In genomic region chr5:174764309-174764708, GRCh38 we compare ENCODE assay signal across 31 cellular contexts. TPM values are rescaled to one million over a fixed set of nuclear protein-coding genes. Genes with fewer than 3 reads are reported as not detected.
"Had no signal": no experiment of that assay in that cellular context is flagged by ENCODE, and none has a peak within 500 bp of the region (broad histone marks: within the 10 kb centered on the region; RNA-seq: fewer than 3 reads in every experiment).

No MANE protein-coding gene starts in this region.

- H3K27ac ChIP-seq: ascending aorta, breast epithelium, cardiac muscle cell, colonic mucosa, epithelial cell of prostate, foreskin keratinocyte, gastrocnemius medialis, heart left ventricle had no signal

- H3K27me3 ChIP-seq: ascending aorta, breast epithelium, cardiac muscle cell, colonic mucosa, foreskin keratinocyte had no signal

- H3K4me1 ChIP-seq: ascending aorta, breast epithelium, colonic mucosa, foreskin keratinocyte, gastrocnemius medialis, heart left ventricle had no signal

- H3K4me3 ChIP-seq: ascending aorta, breast epithelium, cardiac muscle cell, colonic mucosa, gastrocnemius medialis, heart left ventricle had no signal

- DNase-seq: activated CD4-positive, alpha-beta memory T cell treated with anti-CD3 and anti-CD28 coated beads, Interleukin-2, amount 10 ng/mL, durations not matched to agents 7 days and 5 days; activated CD4-positive, alpha-beta T cell treated with anti-CD3 and anti-CD28 coated beads for 36 hours; activated CD4-positive, alpha-beta T cell treated with anti-CD3 and anti-CD28 coated beads, Interleukin-2, amount 10 ng/mL, durations not matched to agents 24 days and 14 days; activated CD4-positive, alpha-beta T cell treated with anti-CD3 and anti-CD28 coated beads, Interleukin-2, amount 50 U/mL, for 4 hours; activated CD4-positive, CD25-positive, alpha-beta regulatory T cell; activated CD4-positive, CD25-positive, alpha-beta regulatory T cell treated with anti-CD3 and anti-CD28 coated beads, Interleukin-2, amount 50 U/mL, for 72 hours; activated CD8-positive, alpha-beta memory T cell treated with anti-CD3 and anti-CD28 coated beads, Interleukin-2, amount 50 U/mL, for 48 hours; activated gamma-delta T cell; activated naive CD4-positive, alpha-beta T cell; activated naive CD4-positive, alpha-beta T cell treated with anti-CD3 and anti-CD28 coated beads, Interleukin-2, amount 10 ng/mL, durations not matched to agents 7 days and 5 days; activated naive CD8-positive, alpha-beta T cell treated with anti-CD3 and anti-CD28 coated beads, Interleukin-2, amount 10 ng/mL, durations not matched to agents 7 days and 5 days; activated T-cell treated with anti-CD3 and anti-CD28 coated beads for 4 hours; activated T-cell treated with anti-CD3 and anti-CD28 coated beads, Interleukin-2, amount 50 U/mL, for 24 hours; activated T-cell treated with anti-CD3 and anti-CD28 coated beads, Interleukin-2, amount 50 U/mL, for 72 hours; central memory CD4-positive, alpha-beta T cell; cerebellar nuclear complex; colonic mucosa; effector CD8-positive, alpha-beta T cell; foreskin keratinocyte; gastrocnemius medialis; glutamatergic neuron; heart left ventricle; T-helper 2 cell had no signal

- ATAC-seq: activated CD4-positive, alpha-beta T cell treated with anti-CD3 and anti-CD28 coated beads for 36 hours; activated naive CD4-positive, alpha-beta T cell treated with anti-CD3 and anti-CD28 coated beads, Interleukin-2, amount 50 U/mL, for 72 hours; activated T-cell treated with anti-CD3 and anti-CD28 coated beads, Interleukin-2, amount 50 U/mL, for 72 hours; foreskin keratinocyte; gastrocnemius medialis; heart left ventricle had no signal

- H3K36me3 ChIP-seq: ascending aorta, breast epithelium, cardiac muscle cell, colonic mucosa, gastrocnemius medialis, heart left ventricle had no signal

- FAIRE-seq: endometrium, endothelial cell of umbilical vein had no signal

- H3K9me3 ChIP-seq: ascending aorta, breast epithelium, colonic mucosa, gastrocnemius medialis, heart left ventricle had no signal

RNA-seq across cellular contexts. Expression of gene MSX2, which starts 39.9 kb away (rescaled TPM):
- total RNA-seq: activated CD4-positive, alpha-beta memory T cell treated with anti-CD3 and anti-CD28 coated beads, Interleukin-2, amount 10 ng/mL, durations not matched to agents 7 days and 5 days; activated CD4-positive, alpha-beta T cell treated with anti-CD3 and anti-CD28 coated beads for 36 hours; activated CD4-positive, alpha-beta T cell treated with anti-CD3 and anti-CD28 coated beads, Interleukin-2, amount 10 ng/mL, durations not matched to agents 24 days and 14 days; activated naive CD4-positive, alpha-beta T cell treated with anti-CD3 and anti-CD28 coated beads, Interleukin-2, amount 50 U/mL, for 72 hours; activated naive CD8-positive, alpha-beta T cell treated with anti-CD3 and anti-CD28 coated beads, Interleukin-2, amount 10 ng/mL, durations not matched to agents 7 days and 5 days; ascending aorta; endothelial cell of umbilical vein; T-helper 1 cell treated with Interleukin-12 subunit alpha and Interleukin-12 subunit beta and Interleukin-4 antibody, amounts not matched to agents 30 ng/mL and 1 ng/mL, for 36 hours had no signal
- polyA plus RNA-seq: endothelial cell of umbilical vein had no signal
